In genomic region chrX:49247916-49248811, GRCh38 we compare ENCODE assay signal across 17 cellular contexts. TPM values are rescaled to one million over a fixed set of nuclear protein-coding genes. Genes with fewer than 3 reads are reported as not detected.
"Had no signal": no experiment of that assay in that cellular context is flagged by ENCODE, and none has a peak within 500 bp of the region (broad histone marks: within the 10 kb centered on the region; RNA-seq: fewer than 3 reads in every experiment).

No MANE protein-coding gene starts in this region.

- ATAC-seq: foreskin keratinocyte; mucosa of descending colon; naive thymus-derived CD4-positive, alpha-beta T cell; stimulated activated memory B cell treated with anti-CD40 and anti-IgM and Interleukin-4, amounts not matched to agents 10 μg/mL and 1 μg/mL and 100 μg/mL, for 72 hours had no signal

- H3K27ac ChIP-seq: brain microvascular endothelial cell, foreskin keratinocyte, left ventricle myocardium inferior, tibial artery had no signal

- DNase-seq: activated CD4-positive, alpha-beta memory T cell treated with anti-CD3 and anti-CD28 coated beads, Interleukin-2, amount 10 ng/mL, durations not matched to agents 7 days and 5 days; activated naive CD4-positive, alpha-beta T cell treated with Interleukin-2 at 50 U/mL for 16 hours; anterior cingulate cortex; brain microvascular endothelial cell; cortex of kidney; effector CD8-positive, alpha-beta T cell; foreskin keratinocyte; glutamatergic neuron; hypothalamus; left ventricle myocardium inferior; mucosa of descending colon; naive thymus-derived CD4-positive, alpha-beta T cell; T1000; tibial artery had no signal

- FAIRE-seq: urothelium cell line had no signal

- H3K4me3 ChIP-seq: left ventricle myocardium inferior, mucosa of descending colon, tibial artery had no signal

- H3K9me3 ChIP-seq: left ventricle myocardium inferior, mucosa of descending colon, tibial artery had no signal

- H3K36me3 ChIP-seq: brain microvascular endothelial cell had no signal

- H3K27me3 ChIP-seq: brain microvascular endothelial cell, foreskin keratinocyte, tibial artery had no signal

- H3K4me1 ChIP-seq: foreskin keratinocyte, left ventricle myocardium inferior, tibial artery had no signal

RNA-seq across cellular contexts. Expression of gene CACNA1F, which starts 15.0 kb away (rescaled TPM):
- total RNA-seq: foreskin keratinocyte, kidney epithelial cell had no signal

RNA-seq across cellular contexts. Expression of gene FOXP3, which starts 16.3 kb away (rescaled TPM):
- total RNA-seq: left ventricle myocardium inferior had no signal
